26 cellular contexts compared by ENCODE assay signal in genomic region chr1:71285529-71285928, GRCh38.
DNase-seq lines count a peak whose midpoint lies in the region; FAIRE-seq and TF ChIP-seq lines count a peak whose summit lies in the region.
"Had no signal": no experiment of that assay in that cellular context is flagged by ENCODE, and none has a peak within 500 bp of the region (broad histone marks: within the 10 kb centered on the region; RNA-seq: fewer than 3 reads in every experiment).

No MANE protein-coding gene starts in this region.

- no TSS peak for BruUV-seq in mammary epithelial cell (replicated peaks; lab: Mats Ljungman, UMichigan)

- intact Hi-C loops in mammary epithelial cell (cut with micrococcal nuclease): no loop called here
- intact Hi-C loops in breast epithelium (cut with DNase I; ENCODE audit: low total_unique reads): no loop called here

- in situ Hi-C loops in mammary epithelial cell (cut with MboI; ENCODE audit: low sequenced_read_pairs in 2 of 2): no loop called here

- no peaks in the 10 kb centered on the region for H3K79me2 ChIP-seq in mammary epithelial cell (ENCODE audit: insufficient read depth, low read length)

- peaks cover 10 to 32% (median 23%) of the 10 kb centered on the region in 5 donors for H3K9me3 Mint-ChIP-seq in CD8-positive, alpha-beta memory T cell

- no peaks in the 10 kb centered on the region for H4K20me1 ChIP-seq in mammary epithelial cell (ENCODE audit: insufficient read depth, low read length)
- H4K20me1 ChIP-seq: BLaER1 treated with 17β-estradiol and CSF1 and Interleukin-3, amounts not matched to agents 10 nM and 100 nM had no signal

- no peak overlapping the region for H3K27ac Mint-ChIP-seq in CD8-positive, alpha-beta memory T cell
- H3K27ac Mint-ChIP-seq: B cell; CD4-positive, alpha-beta T cell; CD8-positive, alpha-beta T cell had no signal

- H3K27me3 ChIP-seq in mammary epithelial cell (ENCODE audit: insufficient read depth, low read length) (no peaks in the 10 kb centered on the region), breast epithelium (no peaks in the 10 kb centered on the region)
- H3K27me3 ChIP-seq in CD8-positive, alpha-beta memory T cell (ENCODE audit: insufficient read depth, low read length, poor library complexity, severe bottlenecking): no peaks in the 10 kb centered on the region
- H3K27me3 ChIP-seq: BLaER1 treated with 17β-estradiol and CSF1 and Interleukin-3, amounts not matched to agents 10 nM and 100 nM had no signal

- peaks cover 0 to 1% of the 10 kb centered on the region in 2 donors for H3K27me3 Mint-ChIP-seq in CD8-positive, alpha-beta memory T cell
- H3K27me3 Mint-ChIP-seq: B cell; CD4-positive, alpha-beta T cell had no signal

- FAIRE-seq in colon (lab: Jason Lieb, UNC): peak; percentile 5
- FAIRE-seq: A549, GM12878, GM12892, GM18507 had no signal

- POLR2A ChIA-PET in CD8-positive, alpha-beta memory T cell (lab: Charles Lee): no interaction called here

- no peak overlapping the region for H3K9ac ChIP-seq in mammary epithelial cell (ENCODE audit: insufficient read depth, low read length)
- H3K9ac ChIP-seq: BLaER1 treated with 17β-estradiol and CSF1 and Interleukin-3, amounts not matched to agents 10 nM and 100 nM had no signal

- no peak overlapping the region for H3K4me3 ChIP-seq in mammary epithelial cell (replicated peaks in 1 of 3; ENCODE audit: insufficient read depth in 1 of 3, low read depth in 2 of 3, low read length in 3 of 3)
- H3K4me3 ChIP-seq in breast epithelium: no peak overlapping the region
- no peak overlapping the region for H3K4me3 ChIP-seq in CD8-positive, alpha-beta memory T cell (ENCODE audit: low read length)
- H3K4me3 ChIP-seq: A549; BLaER1 treated with 17β-estradiol and CSF1 and Interleukin-3, amounts not matched to agents 10 nM and 100 nM; GM12878 had no signal

- H3K9me3 ChIP-seq in mammary epithelial cell (replicated peaks; ENCODE audit: insufficient read depth, low read length) (no peaks in the 10 kb centered on the region), breast epithelium (peaks cover 0 to 5% of the 10 kb centered on the region in 2 donors)
- H3K9me3 ChIP-seq in CD8-positive, alpha-beta memory T cell (ENCODE audit: low read length): no peaks in the 10 kb centered on the region
- H3K9me3 ChIP-seq: A549 had no signal

- dilution Hi-C loops in mammary epithelial cell (cut with HindIII; ENCODE audit: low sequenced_read_pairs): no loop called here

- H3K4me1 ChIP-seq in mammary epithelial cell (ENCODE audit: insufficient read depth, low read length) (peaks cover 4% of the 10 kb centered on the region), breast epithelium (no peaks in the 10 kb centered on the region)
- H3K4me1 ChIP-seq in CD8-positive, alpha-beta memory T cell (ENCODE audit: insufficient read depth, low read length): no peaks in the 10 kb centered on the region
- H3K4me1 ChIP-seq: A549; BLaER1 treated with 17β-estradiol and CSF1 and Interleukin-3, amounts not matched to agents 10 nM and 100 nM had no signal

- no peak for TF ChIP-seq CTCF in mammary epithelial cell (conservative IDR thresholded peaks at IDR 0.05 in 1 of 2, IDR thresholded peaks at IDR 0.05 in 1 of 2; ENCODE audit: extremely low read depth in 1 of 2, insufficient read depth in 1 of 2, low read depth in 1 of 2, low read length in 2 of 2)
- no peak for TF ChIP-seq CTCF in breast epithelium (IDR thresholded peaks at IDR 0.05)

- no peak for TF ChIP-seq POLR2A in breast epithelium (IDR thresholded peaks at IDR 0.05)

- H3K4me2 ChIP-seq in mammary epithelial cell (ENCODE audit: insufficient read depth, low read depth, low read length): peak overlapping the region; percentile 45
- H3K4me2 ChIP-seq: A549; BLaER1 treated with 17β-estradiol and CSF1 and Interleukin-3, amounts not matched to agents 10 nM and 100 nM had no signal

- DNase-seq in mammary epithelial cell (peak; percentile 69), breast epithelium (ENCODE audit: low spot score in 2 of 2) (no peak), epithelial cell of prostate (ENCODE audit: low read depth, low spot score) (peak; percentile 60), anterior cingulate cortex (lab: John Stamatoyannopoulos, UW) (no peak), HCEC 1CT (no peak)
- DNase-seq in CD8-positive, alpha-beta memory T cell: no peak
- DNase-seq: AML-193; CD4-positive, alpha-beta T cell; CD8-positive, alpha-beta T cell; COR-L47; DMS 273 treated with DMSO at 0.1 percent for 48 hours; DMS153; DMS53; DMS79; DND-41; EL; GDM1 had no signal

- CTCF ChIA-PET in mammary epithelial cell (lab: Charles Lee; ENCODE audit: low non-redundant PET): no interaction called here
- CTCF ChIA-PET in CD8-positive, alpha-beta memory T cell (lab: Charles Lee): no interaction called here

- no peak overlapping the region for H3K4me3 Mint-ChIP-seq in CD8-positive, alpha-beta memory T cell
- H3K4me3 Mint-ChIP-seq: B cell; CD4-positive, alpha-beta T cell; CD8-positive, alpha-beta T cell had no signal

- peak overlapping the region; percentile 27 for H2AFZ ChIP-seq in mammary epithelial cell (ENCODE audit: low read depth, low read length)

- H3K36me3 Mint-ChIP-seq in CD8-positive, alpha-beta memory T cell: no peaks in the 10 kb centered on the region
- H3K36me3 Mint-ChIP-seq: CD8-positive, alpha-beta T cell had no signal

- 100% methylated on average over 1 of the region's 1 CpG for WGBS in mammary epithelial cell (ENCODE audit: low coverage, missing lambda C conversion rate)

- H3K4me1 Mint-ChIP-seq in CD8-positive, alpha-beta memory T cell: no peaks in the 10 kb centered on the region
- H3K4me1 Mint-ChIP-seq: B cell had no signal

- H3K27ac ChIP-seq in mammary epithelial cell (ENCODE audit: insufficient read depth, low read depth, low read length): no peak overlapping the region
- H3K27ac ChIP-seq in breast epithelium: no peak overlapping the region
- peak overlapping the region; percentile 39 for H3K27ac ChIP-seq in epithelial cell of prostate
- no peak overlapping the region for H3K27ac ChIP-seq in CD8-positive, alpha-beta memory T cell (ENCODE audit: low read depth, low read length)
- H3K27ac ChIP-seq: 22Rv1; A549; BLaER1 treated with 17β-estradiol and CSF1 and Interleukin-3, amounts not matched to agents 10 nM and 100 nM; C4-2B had no signal

- no peaks in the 10 kb centered on the region for H3K36me3 ChIP-seq in mammary epithelial cell (ENCODE audit: insufficient read depth, low read length)
- H3K36me3 ChIP-seq in breast epithelium: no peaks in the 10 kb centered on the region
- no peaks in the 10 kb centered on the region for H3K36me3 ChIP-seq in CD8-positive, alpha-beta memory T cell (ENCODE audit: insufficient read depth, low read length)
- H3K36me3 ChIP-seq: BLaER1 treated with 17β-estradiol and CSF1 and Interleukin-3, amounts not matched to agents 10 nM and 100 nM had no signal

Comparison
In these comparisons a context has a peak if more than half of its experiments do, and no peak if none do; other contexts are left out.
1. DNase-seq: peak in mammary epithelial cell (single experiment) and epithelial cell of prostate (single experiment); none in breast epithelium (0 of 2), CD8-positive, alpha-beta memory T cell (0 of 5), anterior cingulate cortex (0 of 58) and HCEC 1CT (single experiment).